Comparison of ENCODE assay signal across 7 cellular contexts in genomic region chr6:30465582-30466306, GRCh38. TPM values are rescaled to one million over a fixed set of nuclear protein-coding genes. Genes with fewer than 3 reads are reported as not detected.
DNase-seq lines count a peak whose midpoint lies in the region; ATAC-seq and TF ChIP-seq lines count a peak whose summit lies in the region.

No MANE protein-coding gene starts in this region.

- H3K27ac Mint-ChIP-seq in IgD-negative memory B cell (peak overlapping the region in 1 of 3 donors; percentile 3), immature natural killer cell (peak overlapping the region in 1 of 6 donors; percentile 24)
- no peak overlapping the region for H3K27ac Mint-ChIP-seq in stimulated activated effector memory CD8-positive, alpha-beta T cell treated with anti-CD3 and anti-CD28 coated beads, Interleukin-12 subunit alpha, Interleukin-12 subunit beta, amount 100 ng/mL, for 72 hours

- no peak for TF ChIP-seq CTCF in astrocyte of the cerebellum (IDR thresholded peaks at IDR 0.05; ENCODE audit: low read depth, low read length, missing control alignments)

- H3K9me3 Mint-ChIP-seq in IgD-negative memory B cell, result no peaks in the 10 kb centered on the region
- H3K9me3 Mint-ChIP-seq in immature natural killer cell, result no peaks in the 10 kb centered on the region
- no peaks in the 10 kb centered on the region for H3K9me3 Mint-ChIP-seq in stimulated activated effector memory CD8-positive, alpha-beta T cell treated with anti-CD3 and anti-CD28 coated beads, Interleukin-12 subunit alpha, Interleukin-12 subunit beta, amount 100 ng/mL, for 72 hours

- ATAC-seq in stimulated activated effector memory CD8-positive, alpha-beta T cell treated with anti-CD3 and anti-CD28 coated beads, Interleukin-12 subunit alpha, Interleukin-12 subunit beta, amount 100 ng/mL, for 72 hours, result no peak

- H3K4me1 Mint-ChIP-seq in IgD-negative memory B cell, result peaks cover 19 to 30% (median 27%) of the 10 kb centered on the region in 3 donors
- H3K4me1 Mint-ChIP-seq in immature natural killer cell, result peaks cover 51 to 57% of the 10 kb centered on the region in 2 donors
- peaks cover 51% of the 10 kb centered on the region for H3K4me1 Mint-ChIP-seq in stimulated activated effector memory CD8-positive, alpha-beta T cell treated with anti-CD3 and anti-CD28 coated beads, Interleukin-12 subunit alpha, Interleukin-12 subunit beta, amount 100 ng/mL, for 72 hours

- H3K27me3 Mint-ChIP-seq in IgD-negative memory B cell (peaks cover 72% of the 10 kb centered on the region), immature natural killer cell (ENCODE audit: low read depth in 3 of 3) (peaks cover 46 to 66% (median 61%) of the 10 kb centered on the region in 3 donors)

- in situ Hi-C loops in astrocyte of the cerebellum (cut with HindIII; ENCODE audit: low sequenced_read_pairs), result loop anchor here (10.0 kb wide), 1 partner anchor 79 kb away; no protein-coding TSS in a partner anchor

- H3K4me3 Mint-ChIP-seq in IgD-negative memory B cell, result peak overlapping the region; percentile 60 to 95 (median 77)
- peak overlapping the region; percentile 38 to 90 (median 52) for H3K4me3 Mint-ChIP-seq in immature natural killer cell
- H3K4me3 Mint-ChIP-seq in stimulated activated effector memory CD8-positive, alpha-beta T cell treated with anti-CD3 and anti-CD28 coated beads, Interleukin-12 subunit alpha, Interleukin-12 subunit beta, amount 100 ng/mL, for 72 hours, result peak overlapping the region; percentile 79

- H3K36me3 Mint-ChIP-seq in IgD-negative memory B cell (no peaks in the 10 kb centered on the region), immature natural killer cell (no peaks in the 10 kb centered on the region)
- peaks cover 6% of the 10 kb centered on the region for H3K36me3 Mint-ChIP-seq in stimulated activated effector memory CD8-positive, alpha-beta T cell treated with anti-CD3 and anti-CD28 coated beads, Interleukin-12 subunit alpha, Interleukin-12 subunit beta, amount 100 ng/mL, for 72 hours

- no peak for DNase-seq in astrocyte of the cerebellum (ENCODE audit: low read depth)
- DNase-seq in immature natural killer cell, result no peak
- no peak for DNase-seq in stimulated activated effector memory CD8-positive, alpha-beta T cell treated with anti-CD3 and anti-CD28 coated beads, Interleukin-12 subunit alpha, Interleukin-12 subunit beta, amount 100 ng/mL, for 72 hours (ENCODE audit: low spot score in 2 of 2)
- no peak for DNase-seq in NOMO-1 (lab: John Stamatoyannopoulos, UW; ENCODE audit: unreplicated experiment in 2 of 2)
- no peak for DNase-seq in HT-29 (ENCODE audit: low spot score)
- DNase-seq in NCI-H146 (lab: John Stamatoyannopoulos, UW), result no peak

- peak overlapping the region; percentile 42 for H3K4me3 ChIP-seq in astrocyte of the cerebellum (ENCODE audit: low read depth, low read length)

RNA-seq across cellular contexts. Expression of gene HLA-E, which starts 23.6 kb away (rescaled TPM):
- polyA plus RNA-seq in IgD-negative memory B cell (2,343 TPM), immature natural killer cell (1,000 to 10,000 TPM; 2,819 to 4,179 (median 3,086) TPM)
- 99.5 and 117 TPM in 2 replicates for total RNA-seq in HT-29 (2014; rRNA removed; shearing (Covaris generic))
